ENCODE assay signal across 29 cellular contexts in genomic region chr3:185276415-185276814, GRCh38.
"Had no signal": no experiment of that assay in that cellular context is flagged by ENCODE, and none has a peak within 500 bp of the region (broad histone marks: within the 10 kb centered on the region; RNA-seq: fewer than 3 reads in every experiment).

No MANE protein-coding gene starts in this region.

- ATAC-seq: effector memory CD8-positive, alpha-beta T cell; esophagus mucosa; foreskin keratinocyte; gastrocnemius medialis; gastroesophageal sphincter; heart left ventricle; heart right ventricle had no signal

- FAIRE-seq: colon, endometrium, endothelial cell of umbilical vein, frontal cortex had no signal

- H3K27me3 ChIP-seq: colonic mucosa, foreskin keratinocyte had no signal

- DNase-seq: colonic mucosa; cortex of kidney; dermis blood vessel endothelial cell; dorsolateral prefrontal cortex; effector CD4-positive, alpha-beta T cell; effector CD8-positive, alpha-beta T cell; effector memory CD4-positive, alpha-beta T cell; effector memory CD8-positive, alpha-beta T cell; endodermal cell; erythroblast; esophagus squamous epithelium; foreskin fibroblast; foreskin keratinocyte; foreskin melanocyte; gastrocnemius medialis; glutamatergic neuron; head of caudate nucleus; heart left ventricle; heart right ventricle had no signal

- H3K4me3 ChIP-seq: colonic mucosa, coronary artery, dorsolateral prefrontal cortex, esophagus muscularis mucosa, esophagus squamous epithelium, gastrocnemius medialis, gastroesophageal sphincter, heart left ventricle, heart right ventricle had no signal

- H3K9me3 Mint-ChIP-seq: dendritic cell treated with granulocyte-macrophage colony-stimulating factor and Interleukin-4, amounts not matched to agents 40 ng/mL and 50 ng/mL, for 4 days; effector memory CD8-positive, alpha-beta T cell; endodermal cell had no signal

- H3K36me3 ChIP-seq: colonic mucosa, esophagus muscularis mucosa, esophagus squamous epithelium, gastrocnemius medialis, gastroesophageal sphincter, heart left ventricle, heart right ventricle had no signal

- H3K9me3 ChIP-seq: colonic mucosa, esophagus muscularis mucosa, esophagus squamous epithelium, gastrocnemius medialis, gastroesophageal sphincter, heart left ventricle, heart right ventricle had no signal

- H3K27ac ChIP-seq: colonic mucosa, coronary artery, dorsolateral prefrontal cortex, epithelial cell of prostate, esophagus muscularis mucosa, esophagus squamous epithelium, foreskin keratinocyte, gastrocnemius medialis, gastroesophageal sphincter, heart left ventricle, heart right ventricle had no signal

- H3K4me1 ChIP-seq: colonic mucosa, esophagus muscularis mucosa, foreskin keratinocyte, gastrocnemius medialis, gastroesophageal sphincter, heart left ventricle had no signal

- H3K4me3 Mint-ChIP-seq: dendritic cell treated with granulocyte-macrophage colony-stimulating factor and Interleukin-4, amounts not matched to agents 40 ng/mL and 50 ng/mL, for 4 days; effector memory CD8-positive, alpha-beta T cell; endodermal cell had no signal

- H3K27ac Mint-ChIP-seq: dendritic cell treated with granulocyte-macrophage colony-stimulating factor and Interleukin-4, amounts not matched to agents 40 ng/mL and 50 ng/mL, for 4 days; effector memory CD8-positive, alpha-beta T cell; endodermal cell had no signal

- H3K4me1 Mint-ChIP-seq: endodermal cell had no signal
